Comparison of ENCODE assay signal across 1 cellular context in the genomic region with DNA sequence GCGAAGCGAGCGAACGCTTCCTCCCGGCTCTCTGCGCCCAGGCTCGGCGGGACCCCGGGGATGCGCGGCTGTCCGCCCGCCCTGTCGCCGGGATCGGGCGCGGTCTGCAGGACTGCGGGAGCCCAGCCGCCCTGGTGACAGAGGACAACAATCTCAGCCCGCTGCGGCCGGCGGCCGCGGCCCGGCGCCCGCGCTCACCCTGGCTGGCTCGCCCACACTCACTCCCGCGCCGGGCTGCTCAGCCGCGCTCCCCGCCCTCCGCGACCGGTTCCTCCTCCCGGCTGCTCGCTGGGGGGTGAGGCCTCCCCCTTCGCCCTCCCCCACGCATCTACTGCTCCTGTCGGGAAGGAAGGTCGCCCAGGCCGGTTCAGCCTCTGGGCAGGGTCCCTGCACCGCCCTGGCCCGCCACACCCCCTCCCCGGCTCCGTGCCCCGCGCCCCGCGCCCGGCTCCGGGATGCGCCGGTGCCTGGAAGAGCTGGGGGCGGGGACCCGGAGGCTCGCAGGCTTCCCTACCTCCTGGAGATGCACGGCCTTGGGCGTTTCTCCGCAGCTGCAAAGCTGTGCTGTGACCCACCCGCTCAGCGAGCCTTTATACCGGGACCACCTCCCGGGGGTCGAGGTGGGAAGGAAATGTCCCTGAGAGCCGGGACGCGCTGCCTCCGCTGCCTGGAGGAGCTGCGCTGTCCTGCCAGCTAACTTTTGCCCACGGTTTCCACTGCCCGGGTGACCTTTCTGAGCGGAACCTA.
TF ChIP-seq lines count a peak whose summit lies in the region.

A gene with protein sequence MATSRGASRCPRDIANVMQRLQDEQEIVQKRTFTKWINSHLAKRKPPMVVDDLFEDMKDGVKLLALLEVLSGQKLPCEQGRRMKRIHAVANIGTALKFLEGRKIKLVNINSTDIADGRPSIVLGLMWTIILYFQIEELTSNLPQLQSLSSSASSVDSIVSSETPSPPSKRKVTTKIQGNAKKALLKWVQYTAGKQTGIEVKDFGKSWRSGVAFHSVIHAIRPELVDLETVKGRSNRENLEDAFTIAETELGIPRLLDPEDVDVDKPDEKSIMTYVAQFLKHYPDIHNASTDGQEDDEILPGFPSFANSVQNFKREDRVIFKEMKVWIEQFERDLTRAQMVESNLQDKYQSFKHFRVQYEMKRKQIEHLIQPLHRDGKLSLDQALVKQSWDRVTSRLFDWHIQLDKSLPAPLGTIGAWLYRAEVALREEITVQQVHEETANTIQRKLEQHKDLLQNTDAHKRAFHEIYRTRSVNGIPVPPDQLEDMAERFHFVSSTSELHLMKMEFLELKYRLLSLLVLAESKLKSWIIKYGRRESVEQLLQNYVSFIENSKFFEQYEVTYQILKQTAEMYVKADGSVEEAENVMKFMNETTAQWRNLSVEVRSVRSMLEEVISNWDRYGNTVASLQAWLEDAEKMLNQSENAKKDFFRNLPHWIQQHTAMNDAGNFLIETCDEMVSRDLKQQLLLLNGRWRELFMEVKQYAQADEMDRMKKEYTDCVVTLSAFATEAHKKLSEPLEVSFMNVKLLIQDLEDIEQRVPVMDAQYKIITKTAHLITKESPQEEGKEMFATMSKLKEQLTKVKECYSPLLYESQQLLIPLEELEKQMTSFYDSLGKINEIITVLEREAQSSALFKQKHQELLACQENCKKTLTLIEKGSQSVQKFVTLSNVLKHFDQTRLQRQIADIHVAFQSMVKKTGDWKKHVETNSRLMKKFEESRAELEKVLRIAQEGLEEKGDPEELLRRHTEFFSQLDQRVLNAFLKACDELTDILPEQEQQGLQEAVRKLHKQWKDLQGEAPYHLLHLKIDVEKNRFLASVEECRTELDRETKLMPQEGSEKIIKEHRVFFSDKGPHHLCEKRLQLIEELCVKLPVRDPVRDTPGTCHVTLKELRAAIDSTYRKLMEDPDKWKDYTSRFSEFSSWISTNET (N-terminal part only) (minus strand): TSS at position 688 of the 747 bp plus-strand sequence. CDS start 9,031 bp downstream, outside the sequence.

TF ChIP-seq in SK-N-SH treated with all-trans-retinoic acid at 6 μM for 48 hours, 23 proteins besides CTCF, POLR2A, EP300 and RAD21 (continued from another document):
- TF ChIP-seq, protein P1, sequence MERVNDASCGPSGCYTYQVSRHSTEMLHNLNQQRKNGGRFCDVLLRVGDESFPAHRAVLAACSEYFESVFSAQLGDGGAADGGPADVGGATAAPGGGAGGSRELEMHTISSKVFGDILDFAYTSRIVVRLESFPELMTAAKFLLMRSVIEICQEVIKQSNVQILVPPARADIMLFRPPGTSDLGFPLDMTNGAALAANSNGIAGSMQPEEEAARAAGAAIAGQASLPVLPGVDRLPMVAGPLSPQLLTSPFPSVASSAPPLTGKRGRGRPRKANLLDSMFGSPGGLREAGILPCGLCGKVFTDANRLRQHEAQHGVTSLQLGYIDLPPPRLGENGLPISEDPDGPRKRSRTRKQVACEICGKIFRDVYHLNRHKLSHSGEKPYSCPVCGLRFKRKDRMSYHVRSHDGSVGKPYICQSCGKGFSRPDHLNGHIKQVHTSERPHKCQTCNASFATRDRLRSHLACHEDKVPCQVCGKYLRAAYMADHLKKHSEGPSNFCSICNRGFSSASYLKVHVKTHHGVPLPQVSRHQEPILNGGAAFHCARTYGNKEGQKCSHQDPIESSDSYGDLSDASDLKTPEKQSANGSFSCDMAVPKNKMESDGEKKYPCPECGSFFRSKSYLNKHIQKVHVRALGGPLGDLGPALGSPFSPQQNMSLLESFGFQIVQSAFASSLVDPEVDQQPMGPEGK (CRISPR knock-in tag; IDR thresholded peaks at IDR 0.05; ENCODE audit: borderline replicate concordance) = no peak
- TF ChIP-seq ZFP30 (CRISPR knock-in tag; IDR thresholded peaks at IDR 0.05) = no peak
- no peak for TF ChIP-seq OSR1 (CRISPR knock-in tag; IDR thresholded peaks at IDR 0.05)
- no peak for TF ChIP-seq ARNTL (CRISPR knock-in tag; IDR thresholded peaks at IDR 0.05; ENCODE audit: borderline replicate concordance, low read depth)
- TF ChIP-seq SNAI2 (CRISPR knock-in tag; IDR thresholded peaks at IDR 0.05) = no peak
- TF ChIP-seq CSDC2 (CRISPR knock-in tag; IDR thresholded peaks at IDR 0.05) = no peak
- TF ChIP-seq ZNF70 (CRISPR knock-in tag; IDR thresholded peaks at IDR 0.05) = no peak
- TF ChIP-seq RARB (CRISPR knock-in tag; IDR thresholded peaks at IDR 0.05) = no peak
- no peak for TF ChIP-seq ZNF8 (CRISPR knock-in tag; IDR thresholded peaks at IDR 0.05)
TF ChIP-seq in SK-N-SH treated with all-trans-retinoic acid at 6 μM for 48 hours: peak in this region for 0.
